17 cellular contexts compared by ENCODE assay signal in genomic region chr5:1485320-1486118, GRCh38. TPM values are rescaled to one million over a fixed set of nuclear protein-coding genes. Genes with fewer than 3 reads are reported as not detected.
DNase-seq lines count a peak whose midpoint lies in the region; ATAC-seq and TF ChIP-seq lines count a peak whose summit lies in the region.
"Had no signal": no experiment of that assay in that cellular context is flagged by ENCODE, and none has a peak within 500 bp of the region (broad histone marks: within the 10 kb centered on the region; RNA-seq: fewer than 3 reads in every experiment).

No MANE protein-coding gene starts in this region.

- no peaks in the 10 kb centered on the region for H3K9me3 Mint-ChIP-seq in stimulated activated naive CD8-positive, alpha-beta T cell treated with anti-CD3 and anti-CD28 coated beads, Interleukin-15, Interleukin-2, amounts not matched to agents 100 ng/mL and 50 ng/mL, for 24 hours
- H3K9me3 Mint-ChIP-seq: T-cell had no signal

- no peak for ATAC-seq in stimulated activated naive CD8-positive, alpha-beta T cell treated with anti-CD3 and anti-CD28 coated beads, Interleukin-15, Interleukin-2, amounts not matched to agents 100 U/mL and 50 U/mL, for 24 hours
- ATAC-seq in HG02678 (IDR thresholded peaks at IDR 0.05; ENCODE audit: unreplicated experiment) (peak; percentile 30), HG03571 (IDR thresholded peaks at IDR 0.05; ENCODE audit: unreplicated experiment) (peak; percentile 25)
- ATAC-seq: HCT116, T-cell had no signal

- H3K27ac Mint-ChIP-seq in stimulated activated naive CD8-positive, alpha-beta T cell treated with anti-CD3 and anti-CD28 coated beads, Interleukin-15, Interleukin-2, amounts not matched to agents 100 ng/mL and 50 ng/mL, for 24 hours: peak overlapping the region; percentile 87

- intact Hi-C loops in dorsolateral prefrontal cortex (cut with DNase I): no loop called here

- peak overlapping the region; percentile 10 for H3K4me3 Mint-ChIP-seq in stimulated activated naive CD8-positive, alpha-beta T cell treated with anti-CD3 and anti-CD28 coated beads, Interleukin-15, Interleukin-2, amounts not matched to agents 100 ng/mL and 50 ng/mL, for 24 hours
- H3K4me3 Mint-ChIP-seq: T-cell had no signal

- H3K4me3 ChIP-seq in dorsolateral prefrontal cortex: no peak overlapping the region
- H3K4me3 ChIP-seq: esophagus muscularis mucosa, tibial nerve had no signal

- no peak overlapping the region for H3K27ac ChIP-seq in dorsolateral prefrontal cortex
- H3K27ac ChIP-seq: brain microvascular endothelial cell, esophagus muscularis mucosa, tibial nerve had no signal

- no peaks in the 10 kb centered on the region for H3K27me3 ChIP-seq in dorsolateral prefrontal cortex
- H3K27me3 ChIP-seq: brain microvascular endothelial cell, esophagus muscularis mucosa, tibial nerve had no signal

- H3K27me3 Mint-ChIP-seq in stimulated activated naive CD8-positive, alpha-beta T cell treated with anti-CD3 and anti-CD28 coated beads, Interleukin-15, Interleukin-2, amounts not matched to agents 100 ng/mL and 50 ng/mL, for 24 hours: no peaks in the 10 kb centered on the region
- H3K27me3 Mint-ChIP-seq: T-cell had no signal

- H3K4me1 Mint-ChIP-seq in stimulated activated naive CD8-positive, alpha-beta T cell treated with anti-CD3 and anti-CD28 coated beads, Interleukin-15, Interleukin-2, amounts not matched to agents 100 ng/mL and 50 ng/mL, for 24 hours (ENCODE audit: low read depth): peaks cover 68% of the 10 kb centered on the region

- peaks cover 44% of the 10 kb centered on the region for H3K36me3 Mint-ChIP-seq in stimulated activated naive CD8-positive, alpha-beta T cell treated with anti-CD3 and anti-CD28 coated beads, Interleukin-15, Interleukin-2, amounts not matched to agents 100 ng/mL and 50 ng/mL, for 24 hours (ENCODE audit: low read depth)

- no peak for DNase-seq in stimulated activated naive CD8-positive, alpha-beta T cell treated with anti-CD3 and anti-CD28 coated beads, Interleukin-15, Interleukin-2, amounts not matched to agents 100 U/mL and 50 U/mL, for 24 hours
- no peak for DNase-seq in activated effector memory CD4-positive, alpha-beta T cell treated with anti-CD3 and anti-CD28 coated beads, Interleukin-2, amount 50 U/mL, for 16 hours
- DNase-seq in retina (no peak), NCI-H1694 (lab: John Stamatoyannopoulos, UW) (no peak), dorsolateral prefrontal cortex (no peak)
- DNase-seq: ACHN; brain microvascular endothelial cell; NCI-H69; stimulated activated CD4-positive, alpha-beta T cell treated with anti-CD3 and anti-CD28 coated beads, Interleukin-4, amount 100 ng/mL, for 24 hours; T-cell had no signal

- TF ChIP-seq CTCF in dorsolateral prefrontal cortex (IDR thresholded peaks at IDR 0.05 in 54 of 56, conservative IDR thresholded peaks at IDR 0.05 in 2 of 56; ENCODE audit: low read depth in 1 of 56, partially characterized antibody in 56 of 56): no peak

RNA-seq across cellular contexts. Expression of gene LPCAT1, which starts 38.2 kb away (rescaled TPM):
- 10 to 100 TPM; 24.4 to 66.5 (median 41.3) TPM for total RNA-seq in dorsolateral prefrontal cortex

RNA-seq across cellular contexts. Expression of gene SLC6A3, which starts 40.3 kb away (rescaled TPM):
- under 1 TPM in 10 of 120 experiments, not detected in 110; 0.14 to 0.56 (median 0.19) TPM for total RNA-seq in dorsolateral prefrontal cortex
- total RNA-seq: MCF 10A had no signal
